ENCODE assay signal across 1 cellular context in the genomic region with DNA sequence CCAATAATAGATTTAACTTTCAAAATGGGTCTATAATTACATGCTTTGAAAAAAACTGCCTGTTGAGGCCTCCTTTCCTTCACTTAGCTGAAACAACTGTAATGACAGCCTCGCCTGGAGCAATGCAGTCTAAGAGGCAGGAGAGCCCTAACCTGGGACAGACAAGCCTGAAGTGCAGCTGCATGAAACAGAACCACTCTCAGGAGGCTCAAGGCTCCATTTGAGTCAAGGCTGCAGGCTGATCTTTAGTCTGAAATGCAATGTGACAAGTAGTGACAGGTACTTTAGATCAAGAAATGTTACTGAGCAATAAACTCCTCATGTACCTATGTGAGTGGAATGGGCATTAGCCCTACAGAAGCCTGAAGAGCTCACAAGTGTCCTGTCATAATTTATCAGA.
TF ChIP-seq lines count a peak whose summit lies in the region.

No MANE protein-coding gene starts in this region.

TF ChIP-seq in SK-N-SH treated with all-trans-retinoic acid at 6 μM for 48 hours, 23 proteins besides CTCF, POLR2A, EP300 and RAD21 (continued from another document):
- TF ChIP-seq, protein P1, sequence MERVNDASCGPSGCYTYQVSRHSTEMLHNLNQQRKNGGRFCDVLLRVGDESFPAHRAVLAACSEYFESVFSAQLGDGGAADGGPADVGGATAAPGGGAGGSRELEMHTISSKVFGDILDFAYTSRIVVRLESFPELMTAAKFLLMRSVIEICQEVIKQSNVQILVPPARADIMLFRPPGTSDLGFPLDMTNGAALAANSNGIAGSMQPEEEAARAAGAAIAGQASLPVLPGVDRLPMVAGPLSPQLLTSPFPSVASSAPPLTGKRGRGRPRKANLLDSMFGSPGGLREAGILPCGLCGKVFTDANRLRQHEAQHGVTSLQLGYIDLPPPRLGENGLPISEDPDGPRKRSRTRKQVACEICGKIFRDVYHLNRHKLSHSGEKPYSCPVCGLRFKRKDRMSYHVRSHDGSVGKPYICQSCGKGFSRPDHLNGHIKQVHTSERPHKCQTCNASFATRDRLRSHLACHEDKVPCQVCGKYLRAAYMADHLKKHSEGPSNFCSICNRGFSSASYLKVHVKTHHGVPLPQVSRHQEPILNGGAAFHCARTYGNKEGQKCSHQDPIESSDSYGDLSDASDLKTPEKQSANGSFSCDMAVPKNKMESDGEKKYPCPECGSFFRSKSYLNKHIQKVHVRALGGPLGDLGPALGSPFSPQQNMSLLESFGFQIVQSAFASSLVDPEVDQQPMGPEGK (CRISPR knock-in tag; IDR thresholded peaks at IDR 0.05; ENCODE audit: borderline replicate concordance) = no peak
